Comparison of ENCODE assay signal across 19 cellular contexts in the genomic region with DNA sequence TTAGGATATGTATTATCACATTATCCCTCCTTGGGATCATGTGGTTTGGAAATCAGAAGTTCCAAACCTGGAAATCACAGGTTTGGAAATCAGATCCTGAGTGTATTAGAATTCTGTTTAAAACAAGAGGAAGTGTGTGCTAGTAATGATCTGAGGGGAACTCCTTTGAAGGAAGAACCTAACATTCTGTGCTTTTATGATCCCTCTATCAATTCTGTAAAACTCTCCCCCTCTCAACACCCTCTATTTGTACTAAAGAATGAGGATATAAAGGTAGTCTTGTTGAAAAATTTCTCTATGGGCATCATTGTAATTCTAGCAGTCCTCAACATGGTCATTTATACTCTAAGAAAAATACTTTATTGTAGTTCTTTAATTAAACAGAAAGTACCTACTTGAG.
"Had no signal": no experiment of that assay in that cellular context is flagged by ENCODE, and none has a peak within 500 bp of the region (broad histone marks: within the 10 kb centered on the region; RNA-seq: fewer than 3 reads in every experiment).

No MANE protein-coding gene starts in this region.

- H3K27me3 ChIP-seq: body of pancreas, foreskin keratinocyte had no signal

- ATAC-seq: activated CD8-positive, alpha-beta T cell treated with anti-CD3 and anti-CD28 coated beads for 36 hours; activated T-cell treated with anti-CD3 and anti-CD28 coated beads, Interleukin-2, amount 50 U/mL, for 72 hours; body of pancreas; foreskin keratinocyte; lower lobe of right lung; mucosa of descending colon; naive thymus-derived CD4-positive, alpha-beta T cell; stimulated activated effector memory CD8-positive, alpha-beta T cell treated with anti-CD3 and anti-CD28 coated beads, Interleukin-12 subunit alpha, Interleukin-12 subunit beta, amount 100 ng/mL, for 72 hours had no signal

- H3K4me3 Mint-ChIP-seq: activated B cell treated with CpG ODN at 0.5 μM for 24 hours; activated CD8-positive, alpha-beta T cell treated with anti-CD3 and anti-CD28 coated beads for 36 hours; activated naive CD8-positive, alpha-beta T cell; activated T-cell treated with anti-CD3 and anti-CD28 coated beads, Interleukin-2, amount 50 U/mL, for 72 hours; central memory CD8-positive, alpha-beta T cell; immature natural killer cell; naive thymus-derived CD4-positive, alpha-beta T cell; stimulated activated effector memory CD8-positive, alpha-beta T cell treated with anti-CD3 and anti-CD28 coated beads, Interleukin-12 subunit alpha, Interleukin-12 subunit beta, amount 100 ng/mL, for 72 hours had no signal

- H3K27ac Mint-ChIP-seq: activated B cell treated with CpG ODN at 0.5 μM for 24 hours; activated CD8-positive, alpha-beta T cell treated with anti-CD3 and anti-CD28 coated beads for 36 hours; activated naive CD8-positive, alpha-beta T cell; activated T-cell treated with anti-CD3 and anti-CD28 coated beads, Interleukin-2, amount 50 U/mL, for 72 hours; immature natural killer cell; naive thymus-derived CD4-positive, alpha-beta T cell; stimulated activated effector memory CD8-positive, alpha-beta T cell treated with anti-CD3 and anti-CD28 coated beads, Interleukin-12 subunit alpha, Interleukin-12 subunit beta, amount 100 ng/mL, for 72 hours had no signal

- H3K4me1 Mint-ChIP-seq: central memory CD8-positive, alpha-beta T cell; immature natural killer cell; stimulated activated effector memory CD8-positive, alpha-beta T cell treated with anti-CD3 and anti-CD28 coated beads, Interleukin-12 subunit alpha, Interleukin-12 subunit beta, amount 100 ng/mL, for 72 hours had no signal

- H3K36me3 Mint-ChIP-seq: activated naive CD8-positive, alpha-beta T cell; immature natural killer cell; naive thymus-derived CD4-positive, alpha-beta T cell; stimulated activated effector memory CD8-positive, alpha-beta T cell treated with anti-CD3 and anti-CD28 coated beads, Interleukin-12 subunit alpha, Interleukin-12 subunit beta, amount 100 ng/mL, for 72 hours had no signal

- H3K27ac ChIP-seq: foreskin keratinocyte, lower lobe of right lung had no signal

- H3K4me3 ChIP-seq: body of pancreas, lower lobe of right lung, mucosa of descending colon had no signal

- H3K27me3 Mint-ChIP-seq: activated B cell treated with CpG ODN at 0.5 μM for 24 hours; activated CD8-positive, alpha-beta T cell treated with anti-CD3 and anti-CD28 coated beads for 36 hours; activated naive CD8-positive, alpha-beta T cell; central memory CD8-positive, alpha-beta T cell; naive thymus-derived CD4-positive, alpha-beta T cell had no signal

- DNase-seq: activated B cell treated with CpG ODN at 0.5 μM for 24 hours; activated CD4-positive, alpha-beta T cell treated with anti-CD3 and anti-CD28 coated beads for 48 hours; activated CD8-positive, alpha-beta memory T cell treated with anti-CD3 and anti-CD28 coated beads, Interleukin-2, amount 50 U/mL, for 4 hours; activated CD8-positive, alpha-beta T cell treated with anti-CD3 and anti-CD28 coated beads for 36 hours; activated gamma-delta T cell; activated T-cell treated with anti-CD3 and anti-CD28 coated beads, Interleukin-2, amount 50 U/mL, for 72 hours; amniotic stem cell; body of pancreas; cortex of kidney; effector memory CD4-positive, alpha-beta T cell; foreskin keratinocyte; immature natural killer cell; lower lobe of right lung; mucosa of descending colon; naive thymus-derived CD4-positive, alpha-beta T cell; trophoblast cell had no signal

- H3K9me3 ChIP-seq: body of pancreas, lower lobe of right lung, mucosa of descending colon had no signal

- H3K36me3 ChIP-seq: lower lobe of right lung had no signal

- H3K9me3 Mint-ChIP-seq: activated B cell treated with CpG ODN at 0.5 μM for 24 hours; activated CD8-positive, alpha-beta T cell treated with anti-CD3 and anti-CD28 coated beads for 36 hours; activated T-cell treated with anti-CD3 and anti-CD28 coated beads, Interleukin-2, amount 50 U/mL, for 72 hours; central memory CD8-positive, alpha-beta T cell; naive thymus-derived CD4-positive, alpha-beta T cell; stimulated activated effector memory CD8-positive, alpha-beta T cell treated with anti-CD3 and anti-CD28 coated beads, Interleukin-12 subunit alpha, Interleukin-12 subunit beta, amount 100 ng/mL, for 72 hours had no signal
